ENCODE assay signal across 8 cellular contexts in genomic region chr19:37506387-37507166, GRCh38. TPM values are rescaled to one million over a fixed set of nuclear protein-coding genes. Genes with fewer than 3 reads are reported as not detected.
DNase-seq lines count a peak whose midpoint lies in the region; ATAC-seq and TF ChIP-seq lines count a peak whose summit lies in the region.

TSS of gene ZNF793 (plus strand) at chr19:37506939. CDS start at chr19:37523440, 16,501 bp downstream.

- CTCF ChIA-PET in PC-9 (lab: Charles Lee) = no interaction called here

- H3K27me3 ChIP-seq in PC-9 (ENCODE audit: insufficient read depth, low read depth) (no peaks in the 10 kb centered on the region), neutrophil (peaks cover 8% of the 10 kb centered on the region), stomach (no peaks in the 10 kb centered on the region)

- H3K4me2 ChIP-seq in PC-9 = peak within 1 kb of the TSS; percentile 80

- TF ChIP-seq CTCF in PC-9 (conservative IDR thresholded peaks at IDR 0.05) (no peak), neutrophil (IDR thresholded peaks at IDR 0.05) (no peak), stomach (IDR thresholded peaks at IDR 0.05) (no peak)

- no peaks in the 10 kb centered on the region for H3F3A ChIP-seq in PC-9 (ENCODE audit: insufficient read depth, low read depth)

- peak within 1 kb of the TSS; percentile 99 for H2AFZ ChIP-seq in PC-9

- no peak for TF ChIP-seq POLR2A in stomach (IDR thresholded peaks at IDR 0.05)

- H3K27ac ChIP-seq in PC-9 (peak within 1 kb of the TSS; percentile 80), neutrophil (no peak within 1 kb of the TSS), stomach (peak within 1 kb of the TSS; percentile 85 to 92 (median 91))

- no peaks in the 10 kb centered on the region for H4K20me1 ChIP-seq in PC-9 (ENCODE audit: insufficient read depth)

- 0 to 1% (median 0%) methylated on average over 38 to 40 of the region's 40 CpGs for WGBS in stomach, 5 donors

- H3K4me1 ChIP-seq in PC-9 (replicated peaks; ENCODE audit: insufficient read depth) = no peaks in the 10 kb centered on the region
- peaks cover 14 to 17% of the 10 kb centered on the region in 2 experiments for H3K4me1 ChIP-seq in neutrophil (ENCODE audit: control insufficient read depth in 1 of 2, insufficient read depth in 1 of 2, low read depth in 1 of 2, low read length in 1 of 2)
- H3K4me1 ChIP-seq in stomach = peaks cover 0 to 8% (median 4%) of the 10 kb centered on the region in 4 donors

- POLR2A ChIA-PET in PC-9 (lab: Charles Lee; ENCODE audit: unreplicated experiment) = interaction anchor here (0.6 to 0.8 kb wide), 5 partner anchors 88 to 1453 kb away, joined by 3 to 7 read pairs (median 4); partner anchors contain the start of genes ZNF527, ZNF540, ZNF565 and ZNF571

- TF ChIP-seq EP300 in stomach (IDR thresholded peaks at IDR 0.05) = no peak

- intact Hi-C loops in PC-9 (cut with micrococcal nuclease; ENCODE audit: unreplicated experiment) = loop anchor here (2.0 kb wide), 1 partner anchor 88 kb away; the partner anchor contains the start of genes ZNF540 and ZNF571
- intact Hi-C loops in stomach (cut with DNase I; ENCODE audit: low total_unique reads) = no loop called here

- TSS peak; percentile 91 for BruUV-seq in PC-9 (replicated peaks; lab: Mats Ljungman, UMichigan)

- peak; percentile 90 for DNase-seq in DMS79 (lab: John Stamatoyannopoulos, UW)
- peak; percentile 75 for DNase-seq in PC-9
- DNase-seq in activated gamma-delta T cell (lab: John Stamatoyannopoulos, UW) = peak; percentile 18
- DNase-seq in globus pallidus (ENCODE audit: low spot score) = peak; percentile 84
- peak; percentile 75 for DNase-seq in stomach
- no peak for DNase-seq in NK-92 (lab: John Stamatoyannopoulos, UW; ENCODE audit: unreplicated experiment)

- H3K9me3 ChIP-seq in PC-9 (ENCODE audit: insufficient read depth, low read depth) (0 out of 2 replicates have a peak, but pooled peaks cover 15% of the 10 kb centered on the region), neutrophil (peaks cover 31% of the 10 kb centered on the region), stomach (peaks cover 0 to 75% (median 34%) of the 10 kb centered on the region in 4 donors)

- no peaks in the 10 kb centered on the region for H3K9me2 ChIP-seq in PC-9 (ENCODE audit: insufficient read depth)

- ATAC-seq in HG02973 (IDR thresholded peaks at IDR 0.05; ENCODE audit: unreplicated experiment) = peak; percentile 62

- H3K79me2 ChIP-seq in PC-9 (ENCODE audit: low read depth) = no peaks in the 10 kb centered on the region

- peak within 1 kb of the TSS; percentile 86 for H3K4me3 ChIP-seq in PC-9
- peak within 1 kb of the TSS; percentile 43 to 64 for H3K4me3 ChIP-seq in neutrophil (ENCODE audit: low read depth in 1 of 2, low read length in 1 of 2)
- peak within 1 kb of the TSS; percentile 58 to 67 (median 60) for H3K4me3 ChIP-seq in stomach

- H3K36me3 ChIP-seq in PC-9 (ENCODE audit: low read depth) = peaks cover 4% of the 10 kb centered on the region
- H3K36me3 ChIP-seq in neutrophil = no peaks in the 10 kb centered on the region
- peaks cover 5 to 29% (median 18%) of the 10 kb centered on the region in 4 donors for H3K36me3 ChIP-seq in stomach

RNA-seq across cellular contexts. Expression of gene ZNF793, which starts in this region (rescaled TPM):
- total RNA-seq in PC-9 (2021) (5.2 and 7.2 TPM in 2 replicates), stomach (10 to 100 TPM in 3 of 5 donors, 1 to 10 TPM in 1, under 1 TPM in 1; 0.29 to 46.4 (median 13.4) TPM)
- polyA plus RNA-seq in stomach = 1 to 10 TPM in 2 of 3 donors, under 1 TPM in 1; 0.81 to 3.0 (median 1.8) TPM
